In genomic region chr2:213021971-213022899, GRCh38 we compare ENCODE assay signal across 10 cellular contexts.
DNase-seq lines count a peak whose midpoint lies in the region; ATAC-seq and TF ChIP-seq lines count a peak whose summit lies in the region.
"Had no signal": no experiment of that assay in that cellular context is flagged by ENCODE, and none has a peak within 500 bp of the region (broad histone marks: within the 10 kb centered on the region; RNA-seq: fewer than 3 reads in every experiment).

No MANE protein-coding gene starts in this region.

- H3K4me3 ChIP-seq in WERI-Rb-1 (ENCODE audit: low read depth, low read length): no peak overlapping the region
- H3K4me3 ChIP-seq: A549, SK-N-MC had no signal

- H3K36me3 ChIP-seq in WERI-Rb-1: no peaks in the 10 kb centered on the region

- intact Hi-C loops in activated CD4-positive, alpha-beta T cell treated with anti-CD3 and anti-CD28 coated beads for 36 hours (cut with DNase I, micrococcal nuclease): loop anchor here (1.0 to 5.0 kb wide), 7 partner anchors 12 to 225 kb away; no protein-coding TSS in a partner anchor

- POLR2A ChIA-PET in activated CD4-positive, alpha-beta T cell treated with anti-CD3 and anti-CD28 coated beads for 36 hours (lab: Charles Lee): interaction anchor here (0.6 to 1.0 kb wide), 2 partner anchors 12 to 67 kb away, joined by 4 to 6 read pairs; no protein-coding TSS in a partner anchor
- POLR2A ChIA-PET in T-cell (lab: Charles Lee): interaction anchor here in 1 of 2 donors (0.6 to 0.7 kb wide), 2 partner anchors 12 to 100 kb away, joined by 3 read pairs; no protein-coding TSS in a partner anchor

- TF ChIP-seq CTCF in osteocyte (IDR thresholded peaks at IDR 0.05) (no peak), WERI-Rb-1 (IDR thresholded peaks at IDR 0.05; ENCODE audit: low read depth, low read length) (no peak)

- H3K27me3 ChIP-seq in WERI-Rb-1 (ENCODE audit: insufficient read depth, low read depth, severe bottlenecking): no peaks in the 10 kb centered on the region

- ATAC-seq in activated CD4-positive, alpha-beta T cell treated with anti-CD3 and anti-CD28 coated beads for 36 hours: peak; percentile 97
- ATAC-seq in HG02623 (IDR thresholded peaks at IDR 0.05; ENCODE audit: unreplicated experiment) (peak; percentile 83), T-cell (replicated peaks in 1 of 4) (peak in 2 of 4 experiments; percentile 27 to 43)
- ATAC-seq: A549 had no signal

- no peaks in the 10 kb centered on the region for H3K9me3 ChIP-seq in WERI-Rb-1 (ENCODE audit: severe bottlenecking)
- H3K9me3 ChIP-seq: A549 had no signal

- peak overlapping the region; percentile 49 for H3K27ac Mint-ChIP-seq in activated CD4-positive, alpha-beta T cell treated with anti-CD3 and anti-CD28 coated beads for 36 hours
- H3K27ac Mint-ChIP-seq in T-cell (peak overlapping the region; percentile 7 to 15), osteocyte (ENCODE audit: unreplicated experiment) (peak overlapping the region; percentile 8)

- H3K27ac ChIP-seq in WERI-Rb-1: no peak overlapping the region
- H3K27ac ChIP-seq: A549, SK-N-MC had no signal

- H3K27me3 Mint-ChIP-seq in activated CD4-positive, alpha-beta T cell treated with anti-CD3 and anti-CD28 coated beads for 36 hours: peaks cover 11% of the 10 kb centered on the region
- H3K27me3 Mint-ChIP-seq in T-cell: no peaks in the 10 kb centered on the region
- no peaks in the 10 kb centered on the region for H3K27me3 Mint-ChIP-seq in osteocyte (ENCODE audit: unreplicated experiment)

- H3K4me1 Mint-ChIP-seq in activated CD4-positive, alpha-beta T cell treated with anti-CD3 and anti-CD28 coated beads for 36 hours: peaks cover 25% of the 10 kb centered on the region
- H3K4me1 Mint-ChIP-seq in T-cell (peaks cover 0 to 11% (median 11%) of the 10 kb centered on the region in 3 donors), osteocyte (ENCODE audit: unreplicated experiment) (peaks cover 11% of the 10 kb centered on the region)

- CTCF ChIA-PET in activated CD4-positive, alpha-beta T cell treated with anti-CD3 and anti-CD28 coated beads for 36 hours (lab: Charles Lee): interaction anchor here (1.1 to 1.4 kb wide), 3 partner anchors 9 to 111 kb away, joined by 3 to 6 read pairs (median 4); no protein-coding TSS in a partner anchor
- CTCF ChIA-PET in T-cell (lab: Charles Lee): no interaction called here

- no peaks in the 10 kb centered on the region for H3K9me3 Mint-ChIP-seq in activated CD4-positive, alpha-beta T cell treated with anti-CD3 and anti-CD28 coated beads for 36 hours (ENCODE audit: low read depth)
- H3K9me3 Mint-ChIP-seq in T-cell (no peaks in the 10 kb centered on the region), osteocyte (ENCODE audit: unreplicated experiment) (peaks cover 5% of the 10 kb centered on the region)

- peaks cover 2% of the 10 kb centered on the region for H3K36me3 Mint-ChIP-seq in activated CD4-positive, alpha-beta T cell treated with anti-CD3 and anti-CD28 coated beads for 36 hours (ENCODE audit: low read depth)
- H3K36me3 Mint-ChIP-seq in T-cell (peaks cover 6% of the 10 kb centered on the region), osteocyte (ENCODE audit: unreplicated experiment) (peaks cover 21% of the 10 kb centered on the region)

- peak overlapping the region; percentile 5 for H3K4me3 Mint-ChIP-seq in activated CD4-positive, alpha-beta T cell treated with anti-CD3 and anti-CD28 coated beads for 36 hours
- H3K4me3 Mint-ChIP-seq in T-cell: no peak overlapping the region
- H3K4me3 Mint-ChIP-seq in osteocyte (ENCODE audit: unreplicated experiment): no peak overlapping the region

- DNase-seq in activated CD4-positive, alpha-beta T cell treated with anti-CD3 and anti-CD28 coated beads for 36 hours: peak; percentile 33
- no peak for DNase-seq in activated CD4-positive, alpha-beta T cell treated with anti-CD3 and anti-CD28 coated beads for 4 hours
- DNase-seq in T-cell (no peak), osteocyte (ENCODE audit: extremely low spot score, unreplicated experiment) (no peak), pons (ENCODE audit: low spot score) (no peak), WERI-Rb-1 (no peak), cortex of kidney (lab: John Stamatoyannopoulos, UW) (no peak)
